ENCODE assay signal across 10 cellular contexts in genomic region chr12:57458665-57459054, GRCh38. TPM values are rescaled to one million over a fixed set of nuclear protein-coding genes. Genes with fewer than 3 reads are reported as not detected.
DNase-seq lines count a peak whose midpoint lies in the region; ATAC-seq, FAIRE-seq and TF ChIP-seq lines count a peak whose summit lies in the region.
"Had no signal": no experiment of that assay in that cellular context is flagged by ENCODE, and none has a peak within 500 bp of the region (broad histone marks: within the 10 kb centered on the region; RNA-seq: fewer than 3 reads in every experiment).

No MANE protein-coding gene starts in this region.

- no peaks in the 10 kb centered on the region; the same call in 1 of the 2 replicates for H3K36me3 ChIP-seq in H7 (replicated peaks; ENCODE audit: control insufficient read depth, insufficient read depth, low read length)
- no peaks in the 10 kb centered on the region for H3K36me3 ChIP-seq in skeletal muscle tissue (ENCODE audit: control insufficient read depth in 3 of 3, insufficient read depth in 3 of 3, low read length in 3 of 3)

- TF ChIP-seq CTCF in WI38 (IDR thresholded peaks at IDR 0.05; ENCODE audit: low read depth, low read length) (no peak), foreskin keratinocyte (conservative IDR thresholded peaks at IDR 0.05) (no peak)

- peaks cover 11% of the 10 kb centered on the region for H3K4me1 ChIP-seq in foreskin keratinocyte
- peaks cover 45 to 63% (median 55%) of the 10 kb centered on the region in 3 donors for H3K4me1 ChIP-seq in skeletal muscle tissue (ENCODE audit: control insufficient read depth in 3 of 3, insufficient read depth in 3 of 3, low read length in 3 of 3)

- H3K4me3 ChIP-seq in H7 (ENCODE audit: insufficient read depth, low read depth, low read length) (peak overlapping the region; percentile 32), WI38 (ENCODE audit: low read depth, low read length) (peak overlapping the region; percentile 55), skeletal muscle tissue (ENCODE audit: low read length in 3 of 3) (peak overlapping the region; percentile 91 to 92 (median 92))

- H3K27ac ChIP-seq in foreskin keratinocyte (peak overlapping the region; percentile 65), skeletal muscle tissue (ENCODE audit: low read depth, low read length) (peak overlapping the region; percentile 34)

- H3K9me3 ChIP-seq in skeletal muscle tissue (ENCODE audit: control insufficient read depth in 3 of 3, low read length in 3 of 3), result no peaks in the 10 kb centered on the region

- no peak for FAIRE-seq in RCC 7860 (lab: Jason Lieb, UNC)
- FAIRE-seq: TTC549 had no signal

- H3K9ac ChIP-seq in skeletal muscle tissue (ENCODE audit: low read depth in 1 of 3, low read length in 3 of 3), result peak overlapping the region; percentile 75 to 84 (median 79)

- no peak for ATAC-seq in foreskin keratinocyte
- no peak for ATAC-seq in HG02885 (IDR thresholded peaks at IDR 0.05; ENCODE audit: poor library complexity, unreplicated experiment)
- no peak for ATAC-seq in GM18511 (IDR thresholded peaks at IDR 0.05; ENCODE audit: unreplicated experiment)

- DNase-seq in H7 (peak; percentile 5), foreskin keratinocyte (no peak), RCC 7860 (ENCODE audit: low spot score) (no peak), HPDE6-E6E7 (ENCODE audit: extremely low spot score) (no peak)

- H3K27me3 ChIP-seq in H7 (ENCODE audit: control insufficient read depth, insufficient read depth, low read length) (peaks cover 1% of the 10 kb centered on the region; the same call in 1 of the 2 replicates), foreskin keratinocyte (no peaks in the 10 kb centered on the region), skeletal muscle tissue (ENCODE audit: control insufficient read depth in 3 of 3, insufficient read depth in 3 of 3, low read length in 3 of 3) (peaks cover 6 to 16% (median 6%) of the 10 kb centered on the region in 3 donors)

RNA-seq across cellular contexts. Expression of gene GLI1, which starts 0.9 kb away (rescaled TPM):
- 9.7 and 13.1 TPM in 2 replicates for total RNA-seq in H7 (2014; rRNA removed; shearing (Covaris generic))
- total RNA-seq in foreskin keratinocyte (2.8 and 3.8 TPM in 2 replicates), skeletal muscle tissue (5.2 TPM)
- polyA plus RNA-seq in foreskin keratinocyte, result 3.2 and 4.4 TPM in 2 replicates

RNA-seq across cellular contexts. Expression of gene INHBE, which starts 3.6 kb away (rescaled TPM):
- total RNA-seq in H7 (2014; rRNA removed; shearing (Covaris generic)), result 9.6 and 10.4 TPM in 2 replicates
- total RNA-seq in foreskin keratinocyte (0.07 TPM in 1 of 2 replicates, not detected in the other), skeletal muscle tissue (1.0 TPM)
- polyA plus RNA-seq in foreskin keratinocyte, result 0.07 TPM in 1 of 2 replicates, not detected in the other
- total RNA-seq: pulmonary artery endothelial cell had no signal

RNA-seq across cellular contexts. Expression of gene ARHGAP9, which starts 21.0 kb away (rescaled TPM):
- 2.6 and 6.3 TPM in 2 replicates for total RNA-seq in H7 (2014; rRNA removed; shearing (Covaris generic))
- total RNA-seq in foreskin keratinocyte, result 0.10 TPM in 1 of 2 replicates, not detected in the other
- polyA plus RNA-seq in foreskin keratinocyte, result 0.07 TPM in 1 of 2 replicates, not detected in the other
- total RNA-seq in skeletal muscle tissue, result 5.2 TPM

RNA-seq across cellular contexts. Expression of gene INHBC, which starts 24.1 kb away (rescaled TPM):
- not detected in 2 replicates for total RNA-seq in H7 (2014; rRNA removed; shearing (Covaris generic))
- total RNA-seq in foreskin keratinocyte, result not detected in 2 replicates
- not detected in 2 replicates for polyA plus RNA-seq in foreskin keratinocyte
- not detected for total RNA-seq in skeletal muscle tissue
- total RNA-seq: pulmonary artery endothelial cell had no signal

RNA-seq across cellular contexts. Expression of gene R3HDM2, which starts 27.8 kb away (rescaled TPM):
- total RNA-seq in H7 (2014; rRNA removed; shearing (Covaris generic)), result 26.5 and 34.0 TPM in 2 replicates
- total RNA-seq in foreskin keratinocyte (20.8 and 22.3 TPM in 2 replicates), skeletal muscle tissue (9.9 TPM)
- polyA plus RNA-seq in foreskin keratinocyte, result 8.3 and 9.4 TPM in 2 replicates

Comparison
In these comparisons a context has a peak if more than half of its experiments do, and no peak if none do; other contexts are left out.
1. H3K4me3 ChIP-seq: peak in every context shown above with its lines; median percentile 92 in skeletal muscle tissue; 55 in WI38; 32 in H7.